ENCODE assay signal across 8 cellular contexts in the genomic region with DNA sequence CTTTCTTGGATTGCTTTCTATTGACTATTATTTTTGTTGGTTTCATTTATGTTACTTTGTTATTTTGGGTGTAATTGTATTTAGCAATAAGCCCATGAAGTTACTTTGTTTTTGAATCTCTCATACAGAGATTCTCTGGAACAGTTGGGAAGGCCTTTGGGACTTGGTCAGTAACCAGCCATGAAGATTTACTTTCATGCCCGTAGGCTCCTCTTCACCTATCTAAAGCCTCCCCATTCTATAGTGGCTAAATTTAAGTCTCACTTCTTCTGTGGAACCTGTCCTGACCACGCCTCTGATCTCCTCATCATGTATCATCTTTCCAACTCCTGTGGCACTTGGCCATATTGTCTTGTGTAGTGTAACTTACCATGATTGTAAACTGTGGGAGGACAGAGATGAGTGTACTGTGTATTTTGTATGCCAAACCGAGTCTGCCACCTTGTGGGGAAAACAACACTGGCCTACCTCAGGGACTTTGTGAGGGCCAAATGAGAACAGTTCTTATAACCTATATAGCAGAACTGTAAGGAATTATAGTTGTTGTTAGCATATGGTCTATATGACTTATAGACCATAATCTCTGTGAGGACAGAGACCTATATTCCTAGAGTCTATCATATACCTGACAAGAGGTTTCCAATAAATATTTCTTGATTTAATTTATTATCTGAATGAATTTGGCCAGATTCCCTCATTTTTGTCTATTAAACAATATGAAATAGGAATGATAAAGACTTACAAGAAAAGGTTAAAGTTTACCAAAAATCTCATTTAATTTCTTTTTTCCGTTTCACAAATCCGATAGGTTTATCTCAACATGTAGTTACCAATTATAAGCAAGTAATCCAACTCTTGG.
DNase-seq lines count a peak whose midpoint lies in the region; ATAC-seq and TF ChIP-seq lines count a peak whose summit lies in the region.

No MANE protein-coding gene starts in this region.

- no peaks in the 10 kb centered on the region for H3K4me1 ChIP-seq in HCT116 (ENCODE audit: control insufficient read depth in 1 of 2, insufficient read depth in 2 of 2, low read length in 2 of 2)
- H3K4me1 ChIP-seq in body of pancreas = no peaks in the 10 kb centered on the region

- DNase-seq in DMS53 (lab: John Stamatoyannopoulos, UW) = peak; percentile 80
- peak; percentile 61 for DNase-seq in HCT116 (ENCODE audit: low read depth, low spot score)
- peak; percentile 12 for DNase-seq in NCI-H2029 (lab: John Stamatoyannopoulos, UW)
- peak; percentile 3 for DNase-seq in T-helper 9 cell
- DNase-seq in body of pancreas = peak; percentile 28 to 59 (median 48)
- peak; percentile 69 for DNase-seq in iPS-NIHi11 (ENCODE audit: low spot score)
- DNase-seq in stimulated activated CD4-positive, alpha-beta T cell treated with anti-CD3 and anti-CD28 coated beads, Interleukin-15, amount 100 ng/mL, for 24 hours = peak; percentile 60

- H3K4me3 ChIP-seq in HCT116 (replicated peaks in 1 of 2; ENCODE audit: low read depth in 1 of 2, low read length in 2 of 2) (no peak overlapping the region), body of pancreas (no peak overlapping the region)

- no peaks in the 10 kb centered on the region for H4K20me1 ChIP-seq in HCT116 (ENCODE audit: insufficient read depth)

- no peak overlapping the region for H3K9ac ChIP-seq in HCT116 (ENCODE audit: low read length)

- CTCF ChIA-PET in HCT116 (lab: Charles Lee) = interaction anchor here (1.1 kb wide), 1 partner anchor 98 kb away, joined by 3 read pairs; no protein-coding TSS in a partner anchor

- TF ChIP-seq CTCF in HCT116 (IDR thresholded peaks at IDR 0.05 in 2 of 3, conservative IDR thresholded peaks at IDR 0.05 in 1 of 3; ENCODE audit: borderline replicate concordance in 1 of 3, insufficient read depth in 1 of 3, low read depth in 2 of 3, low read length in 2 of 3) (peak; percentile 69 to 85 (median 82)), body of pancreas (IDR thresholded peaks at IDR 0.05) (peak in 6 of 7 experiments; percentile 36 to 67 (median 48))

- H3K9me3 ChIP-seq in HCT116 (ENCODE audit: control insufficient read depth in 1 of 2, insufficient read depth in 1 of 2, low read depth in 1 of 2, low read length in 2 of 2) = no peaks in the 10 kb centered on the region
- no peaks in the 10 kb centered on the region for H3K9me3 ChIP-seq in body of pancreas

- intact Hi-C loops in HCT116 (cut with micrococcal nuclease) (loop anchor here (1.0 to 5.0 kb wide), 2 partner anchors 178 to 584 kb away; no protein-coding TSS in a partner anchor), body of pancreas (cut with DNase I) (no loop called here)

- no peaks in the 10 kb centered on the region for H3K36me3 ChIP-seq in HCT116 (ENCODE audit: control insufficient read depth in 1 of 2, insufficient read depth in 2 of 2, low read length in 2 of 2)
- H3K36me3 ChIP-seq in body of pancreas (replicated peaks in 1 of 2; ENCODE audit: insufficient read depth in 1 of 2, low read depth in 2 of 2) = no peaks in the 10 kb centered on the region

- H3K27ac ChIP-seq in HCT116 (ENCODE audit: low read depth, low read length) (no peak overlapping the region), body of pancreas (no peak overlapping the region)

- peak; percentile 86 for TF ChIP-seq RAD21 in HCT116 (IDR thresholded peaks at IDR 0.05; ENCODE audit: low read depth)

- TF ChIP-seq POLR2A in HCT116 (IDR thresholded peaks at IDR 0.05; ENCODE audit: borderline replicate concordance, extremely low read depth, insufficient read depth, insufficient read length) (no peak), body of pancreas (IDR thresholded peaks at IDR 0.05) (no peak)

- BruUV-seq in HCT116 (replicated peaks; lab: Mats Ljungman, UMichigan) = no TSS peak

- peak; percentile 100 for ATAC-seq in HCT116
- ATAC-seq in body of pancreas = no peak
- no peak for ATAC-seq in GM21423 (IDR thresholded peaks at IDR 0.05; ENCODE audit: unreplicated experiment)

- H2AFZ ChIP-seq in HCT116 (ENCODE audit: low read depth, low read length, poor library complexity, severe bottlenecking) = no peak overlapping the region

- no peaks in the 10 kb centered on the region for H3K79me2 ChIP-seq in HCT116 (ENCODE audit: insufficient read depth, low read length)

- WGBS in body of pancreas, 2 donors = 42 to 44% methylated on average over 5 of the region's 5 CpGs

- H3K9me2 ChIP-seq in HCT116 (ENCODE audit: insufficient read depth) = no peaks in the 10 kb centered on the region

- RAD21 ChIA-PET in HCT116 (lab: Charles Lee; ENCODE audit: low non-redundant PET in 1 of 2, low total read pairs in 2 of 2, uncharacterized antibody in 2 of 2, unreplicated experiment in 2 of 2) = interaction anchor here (0.7 to 1.1 kb wide), 2 partner anchors 511 kb away, joined by 3 to 5 read pairs; no protein-coding TSS in a partner anchor

- H3K4me2 ChIP-seq in HCT116 (ENCODE audit: low read length) = no peak overlapping the region

- POLR2A ChIA-PET in HCT116 (lab: Charles Lee) = no interaction called here

- H3K27me3 ChIP-seq in HCT116 (ENCODE audit: insufficient read depth, low read length) = no peaks in the 10 kb centered on the region
- no peaks in the 10 kb centered on the region for H3K27me3 ChIP-seq in body of pancreas

TF ChIP-seq in HCT116, 20 proteins besides CTCF, POLR2A, EP300 and RAD21:
- no peak for TF ChIP-seq ZFX (IDR thresholded peaks at IDR 0.05)
- no peak for TF ChIP-seq ELF1 (IDR thresholded peaks at IDR 0.05; ENCODE audit: borderline replicate concordance, low read depth)
- no peak for TF ChIP-seq TCF7L2 (IDR thresholded peaks at IDR 0.05; ENCODE audit: borderline replicate concordance, extremely low read depth, insufficient read depth, insufficient read length)
- TF ChIP-seq JUND (IDR thresholded peaks at IDR 0.05) = no peak
- no peak for TF ChIP-seq SRF (IDR thresholded peaks at IDR 0.05; ENCODE audit: low read depth)
- TF ChIP-seq CBX3 (IDR thresholded peaks at IDR 0.05; ENCODE audit: low read depth) = no peak
- no peak for TF ChIP-seq YY1 (IDR thresholded peaks at IDR 0.05; ENCODE audit: extremely low read depth, insufficient replicate concordance, low read depth, low read length)
- no peak for TF ChIP-seq POLR2AphosphoS5 (IDR thresholded peaks at IDR 0.05; ENCODE audit: low read depth, low read length)

Comparison
In these comparisons a context has a peak if more than half of its experiments do, and no peak if none do; other contexts are left out.
1. DNase-seq: peak in every context shown above with its lines; median percentile 80 in DMS53; 69 in iPS-NIHi11; 61 in HCT116; 60 in stimulated activated CD4-positive, alpha-beta T cell treated with anti-CD3 and anti-CD28 coated beads, Interleukin-15, amount 100 ng/mL, for 24 hours; 48 in body of pancreas; 12 in NCI-H2029; 3 in T-helper 9 cell.